11 cellular contexts compared by ENCODE assay signal in the genomic region with DNA sequence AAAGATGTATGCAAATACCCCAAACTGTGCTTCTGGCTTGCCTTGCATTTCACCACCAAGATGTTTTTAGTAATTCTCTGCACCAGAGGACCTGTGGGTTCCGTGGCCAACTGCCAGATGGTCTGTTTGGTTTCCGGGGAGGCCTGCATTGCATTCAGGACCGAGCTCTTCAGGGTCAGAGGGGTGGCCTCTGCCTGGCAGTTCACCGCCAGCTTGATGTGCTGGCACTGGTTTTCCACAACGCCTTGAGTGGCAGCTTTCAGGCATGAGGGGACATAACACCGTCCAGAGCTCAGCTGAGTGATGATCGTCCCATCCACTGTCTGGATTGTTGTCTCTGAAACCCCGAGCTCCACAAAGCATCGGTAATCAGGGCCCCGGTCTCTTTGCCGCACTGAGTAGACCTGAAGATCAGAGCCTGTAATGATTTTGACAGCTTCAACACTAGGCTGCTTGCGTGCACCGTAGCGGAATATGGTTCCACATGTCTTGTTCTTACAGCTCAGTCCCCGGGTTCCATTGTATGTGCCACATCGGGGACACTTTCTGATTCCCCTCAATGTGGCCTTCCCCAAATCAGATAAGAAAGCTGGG. TPM values are rescaled to one million over a fixed set of nuclear protein-coding genes. Genes with fewer than 3 reads are reported as not detected.
DNase-seq lines count a peak whose midpoint lies in the region; ATAC-seq and TF ChIP-seq lines count a peak whose summit lies in the region.
"Had no signal": no experiment of that assay in that cellular context is flagged by ENCODE, and none has a peak within 500 bp of the region (broad histone marks: within the 10 kb centered on the region; RNA-seq: fewer than 3 reads in every experiment).

No MANE protein-coding gene starts in this region.

- no peaks in the 10 kb centered on the region for H4K20me1 ChIP-seq in neural progenitor cell (ENCODE audit: low read depth)

- H3K79me2 ChIP-seq in neural progenitor cell (ENCODE audit: low read depth): no peaks in the 10 kb centered on the region

- no peaks in the 10 kb centered on the region for H3K4me1 ChIP-seq in neural progenitor cell

- H3K27me3 Mint-ChIP-seq in neural progenitor cell (ENCODE audit: insufficient read depth, low read depth): no peaks in the 10 kb centered on the region
- H3K27me3 Mint-ChIP-seq in activated T-cell treated with anti-CD3 and anti-CD28 coated beads, Interleukin-2, amount 50 U/mL, for 4 hours (ENCODE audit: low read depth): no peaks in the 10 kb centered on the region

- H3K4me3 Mint-ChIP-seq in neural progenitor cell: no peak overlapping the region
- H3K4me3 Mint-ChIP-seq in activated T-cell treated with anti-CD3 and anti-CD28 coated beads, Interleukin-2, amount 50 U/mL, for 4 hours: no peak overlapping the region

- H3K9me3 Mint-ChIP-seq in neural progenitor cell: no peaks in the 10 kb centered on the region
- no peaks in the 10 kb centered on the region for H3K9me3 Mint-ChIP-seq in activated T-cell treated with anti-CD3 and anti-CD28 coated beads, Interleukin-2, amount 50 U/mL, for 4 hours

- no peaks in the 10 kb centered on the region for H3K9me3 ChIP-seq in neural progenitor cell (ENCODE audit: low read depth)

- H3K4me1 Mint-ChIP-seq in neural progenitor cell: no peaks in the 10 kb centered on the region
- no peaks in the 10 kb centered on the region for H3K4me1 Mint-ChIP-seq in activated T-cell treated with anti-CD3 and anti-CD28 coated beads, Interleukin-2, amount 50 U/mL, for 4 hours (ENCODE audit: low read depth)

- H3K4me2 ChIP-seq in neural progenitor cell: no peak overlapping the region

- H3K4me3 ChIP-seq in HL-60 (replicated peaks; ENCODE audit: insufficient read depth, low read length): no peak overlapping the region
- no peak overlapping the region for H3K4me3 ChIP-seq in neural progenitor cell
- H3K4me3 ChIP-seq: SK-N-MC had no signal

- TF ChIP-seq CTCF in HL-60 (IDR thresholded peaks at IDR 0.05; ENCODE audit: insufficient read depth, low read length) (no peak), neural progenitor cell (IDR thresholded peaks at IDR 0.05) (no peak)

- no peaks in the 10 kb centered on the region for H3F3A ChIP-seq in neural progenitor cell (ENCODE audit: low read depth)

- ATAC-seq in GM18868 (IDR thresholded peaks at IDR 0.05; ENCODE audit: unreplicated experiment): peak; percentile 66
- peak; percentile 69 for ATAC-seq in GM21825 (IDR thresholded peaks at IDR 0.05; ENCODE audit: unreplicated experiment)
- ATAC-seq in activated T-cell treated with anti-CD3 and anti-CD28 coated beads, Interleukin-2, amount 50 U/mL, for 4 hours: no peak

- H3K36me3 ChIP-seq in neural progenitor cell: no peaks in the 10 kb centered on the region

- no peak overlapping the region for H2AFZ ChIP-seq in neural progenitor cell (replicated peaks)

- no peak overlapping the region for H3K9ac ChIP-seq in neural progenitor cell

- peak overlapping the region; percentile 65 for H3K27ac ChIP-seq in HL-60 (replicated peaks)
- no peak overlapping the region for H3K27ac ChIP-seq in neural progenitor cell
- H3K27ac ChIP-seq: epithelial cell of prostate, SK-N-MC had no signal

- no peaks in the 10 kb centered on the region for H3K27me3 ChIP-seq in HL-60 (ENCODE audit: insufficient read depth, poor library complexity, severe bottlenecking)
- no peaks in the 10 kb centered on the region for H3K27me3 ChIP-seq in neural progenitor cell

- peak overlapping the region; percentile 35 for H3K27ac Mint-ChIP-seq in neural progenitor cell

- DNase-seq in HL-60 (ENCODE audit: low read depth in 1 of 2, low spot score in 1 of 2) (peak; percentile 38 to 88), neural progenitor cell (ENCODE audit: low spot score) (no peak), NCI-H2171 treated with DMSO at 0.1 percent for 48 hours (lab: John Stamatoyannopoulos, UW) (no peak), NCI-H2227 (lab: John Stamatoyannopoulos, UW; ENCODE audit: unreplicated experiment) (no peak), NCI-H510A treated with DMSO at 0.1 percent for 48 hours (lab: John Stamatoyannopoulos, UW) (no peak)
- no peak for DNase-seq in activated T-cell treated with anti-CD3 and anti-CD28 coated beads, Interleukin-2, amount 50 U/mL, for 4 hours
- DNase-seq: NCI-H2227 treated with DMSO at 0.1 percent for 48 hours had no signal

- H3K36me3 Mint-ChIP-seq in neural progenitor cell: peaks cover 9% of the 10 kb centered on the region
- H3K36me3 Mint-ChIP-seq in activated T-cell treated with anti-CD3 and anti-CD28 coated beads, Interleukin-2, amount 50 U/mL, for 4 hours (ENCODE audit: insufficient read depth): peaks cover 20% of the 10 kb centered on the region

RNA-seq across cellular contexts. Expression of a gene that starts 9.4 kb away (rescaled TPM):
- 24.1 and 25.4 TPM in 2 replicates for total RNA-seq in neural progenitor cell (ENCODE audit: low replicate concordance)
- total RNA-seq in activated T-cell treated with anti-CD3 and anti-CD28 coated beads, Interleukin-2, amount 50 U/mL, for 4 hours: 10 to 100 TPM; 16.7 to 20.1 (median 18.5) TPM

Comparison
In these comparisons a context has a peak if more than half of its experiments do, and no peak if none do; other contexts are left out.
1. ATAC-seq: peak in GM18868 (single experiment) and GM21825 (single experiment); none in activated T-cell treated with anti-CD3 and anti-CD28 coated beads, Interleukin-2, amount 50 U/mL, for 4 hours (0 of 2).
2. DNase-seq: peak in HL-60 (2 of 2); none in neural progenitor cell (single experiment), NCI-H2171 treated with DMSO at 0.1 percent for 48 hours (single experiment), NCI-H2227 (single experiment), NCI-H510A treated with DMSO at 0.1 percent for 48 hours (single experiment) and activated T-cell treated with anti-CD3 and anti-CD28 coated beads, Interleukin-2, amount 50 U/mL, for 4 hours (single experiment).